Comparison of ENCODE assay signal across 8 cellular contexts in genomic region chr22:18110944-18111758, GRCh38. TPM values are rescaled to one million over a fixed set of nuclear protein-coding genes. Genes with fewer than 3 reads are reported as not detected.
A peak's percentile ranks its signal among the peaks of the same experiment; 100 is the strongest.
DNase-seq lines count a peak whose midpoint lies in the region; ATAC-seq and TF ChIP-seq lines count a peak whose summit lies in the region.

No MANE protein-coding gene starts in this region.

- TF ChIP-seq CTCF in Calu3 (IDR thresholded peaks at IDR 0.05; ENCODE audit: unreplicated experiment) (no peak), WI38 (IDR thresholded peaks at IDR 0.05; ENCODE audit: low read depth, low read length) (no peak), prostate gland (IDR thresholded peaks at IDR 0.05) (no peak)

- intact Hi-C loops in Calu3 (cut with micrococcal nuclease; ENCODE audit: unreplicated experiment) (no loop called here), Right ventricle myocardium superior (cut with DNase I) (no loop called here), prostate gland (cut with DNase I) (no loop called here)

- H3K36me3 ChIP-seq in prostate gland, result no peaks in the 10 kb centered on the region

- CTCF ChIA-PET in Calu3 (lab: Charles Lee), result no interaction called here

- H3K9me3 ChIP-seq in prostate gland, result no peaks in the 10 kb centered on the region

- peaks cover 19% of the 10 kb centered on the region for H3K4me1 Mint-ChIP-seq in Calu3 (ENCODE audit: low read depth, unreplicated experiment)

- DNase-seq in Calu3 (no peak), Right ventricle myocardium superior (no peak), prostate gland (ENCODE audit: low spot score) (no peak), ureter (ENCODE audit: low spot score) (no peak), DMS53 treated with DMSO at 0.1 percent for 48 hours (lab: John Stamatoyannopoulos, UW; ENCODE audit: unreplicated experiment) (no peak), hippocampal formation (lab: John Stamatoyannopoulos, UW) (no peak), NCI-H526 treated with DMSO at 0.1 percent for 48 hours (lab: John Stamatoyannopoulos, UW) (no peak)

- peaks cover 27% of the 10 kb centered on the region for H3K27me3 Mint-ChIP-seq in Calu3 (ENCODE audit: unreplicated experiment)

- no peaks in the 10 kb centered on the region for H3K9me3 Mint-ChIP-seq in Calu3 (ENCODE audit: low read depth, unreplicated experiment)

- peaks cover 11% of the 10 kb centered on the region for H3K36me3 Mint-ChIP-seq in Calu3 (ENCODE audit: insufficient read depth, unreplicated experiment)

- TF ChIP-seq POLR2A in prostate gland (IDR thresholded peaks at IDR 0.05), result no peak

- 34% methylated on average over 41 of the region's 41 CpGs for WGBS in prostate gland

- no peak overlapping the region for H3K27ac Mint-ChIP-seq in Calu3 (ENCODE audit: unreplicated experiment)

- no peak overlapping the region for H3K27ac ChIP-seq in prostate gland

- H3K27me3 ChIP-seq in prostate gland (replicated peaks; ENCODE audit: insufficient read depth), result no peaks in the 10 kb centered on the region

- ATAC-seq in Right ventricle myocardium superior (ENCODE audit: poor library complexity), result peak; percentile 5

- H3K4me3 ChIP-seq in WI38 (ENCODE audit: low read depth, low read length), result peak overlapping the region; percentile 39
- peak overlapping the region; percentile 24 to 33 for H3K4me3 ChIP-seq in prostate gland

- BruUV-seq in Calu3 (replicated peaks; lab: Mats Ljungman, UMichigan), result no TSS peak

- peak overlapping the region; percentile 78 for H3K4me3 Mint-ChIP-seq in Calu3 (ENCODE audit: low read depth, unreplicated experiment)

- peaks cover 6% of the 10 kb centered on the region for H3K4me1 ChIP-seq in prostate gland (replicated peaks)

RNA-seq across cellular contexts. Expression of gene TUBA8, which starts 0.5 kb away (rescaled TPM):
- total RNA-seq in Calu3 (2022) (2.4 and 2.6 TPM in 2 replicates), Right ventricle myocardium superior (247 TPM), prostate gland (1 to 10 TPM; 1.3 to 2.9 TPM), ureter (2.6 TPM)

RNA-seq across cellular contexts. Expression of gene PEX26, which starts 33.4 kb away (rescaled TPM):
- total RNA-seq in Calu3 (2022) (46.1 and 47.0 TPM in 2 replicates), Right ventricle myocardium superior (20.3 TPM), prostate gland (10 to 100 TPM; 34.7 to 38.2 TPM), ureter (43.7 TPM)

RNA-seq across cellular contexts. Expression of gene USP18, which starts 38.8 kb away (rescaled TPM):
- total RNA-seq in Calu3 (2022), result 17.6 and 46.9 TPM in 2 replicates
- total RNA-seq in Right ventricle myocardium superior, result 1.6 TPM
- total RNA-seq in prostate gland, result 1 to 10 TPM; 6.0 to 6.5 TPM
- 5.3 TPM for total RNA-seq in ureter

Comparison
In these comparisons a context has a peak if more than half of its experiments do, and no peak if none do; other contexts are left out.
1. RNA of gene TUBA8, which starts 0.5 kb away (total RNA-seq): 247 TPM in Right ventricle myocardium superior (single experiment); 1.3 to 2.9 TPM in prostate gland, 2.4 to 2.6 TPM in Calu3 and 2.6 TPM in ureter (single experiment); every median in the first group is over 10 times any median in the second.